ENCODE assay signal across 9 cellular contexts in the genomic region with DNA sequence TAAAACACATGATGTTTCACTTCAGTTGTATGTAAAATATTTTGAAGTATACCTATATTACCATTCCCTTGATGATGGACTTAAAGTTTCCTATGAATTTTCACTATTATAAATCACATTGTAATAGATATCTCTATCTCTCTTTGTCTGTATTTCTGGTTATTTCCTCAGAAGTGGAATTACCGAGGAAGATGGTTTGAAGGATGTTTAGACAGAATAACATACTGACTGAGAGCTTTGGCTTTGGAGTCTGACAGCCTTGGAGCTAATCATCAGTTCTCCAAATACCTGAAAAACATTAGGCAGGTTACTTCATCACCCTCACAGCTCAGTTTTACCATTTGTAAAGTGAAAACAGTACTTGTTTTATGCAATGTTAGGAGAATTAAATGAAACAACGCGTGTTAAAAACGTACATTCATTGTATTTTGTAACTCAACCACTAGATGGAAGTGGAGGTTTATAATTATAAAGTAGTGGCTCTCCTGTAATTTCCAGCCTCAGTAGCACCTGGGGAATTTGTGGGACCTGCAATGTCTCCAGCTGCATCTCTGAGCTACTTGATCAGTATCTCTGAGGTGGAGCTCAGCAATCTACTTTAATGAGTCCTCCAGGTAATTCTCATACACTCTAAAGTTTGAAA. TPM values are rescaled to one million over a fixed set of nuclear protein-coding genes. Genes with fewer than 3 reads are reported as not detected.
DNase-seq lines count a peak whose midpoint lies in the region; ATAC-seq and TF ChIP-seq lines count a peak whose summit lies in the region.
"Had no signal": no experiment of that assay in that cellular context is flagged by ENCODE, and none has a peak within 500 bp of the region (broad histone marks: within the 10 kb centered on the region; RNA-seq: fewer than 3 reads in every experiment).

No MANE protein-coding gene starts in this region.

- H3K36me3 ChIP-seq in SK-N-MC (ENCODE audit: insufficient read depth, low read length) = no peaks in the 10 kb centered on the region

- H3K4me3 ChIP-seq in SK-N-MC (no peak overlapping the region), fibroblast of the aortic adventitia (ENCODE audit: low read depth, low read length) (peak overlapping the region; percentile 1)

- no peak overlapping the region for H3K9ac ChIP-seq in SK-N-MC (ENCODE audit: insufficient read length)

- DNase-seq in ACHN (peak; percentile 52), GM10248 (ENCODE audit: extremely low spot score) (peak; percentile 36), HuH-7 (ENCODE audit: low spot score) (peak; percentile 6), SK-N-MC (ENCODE audit: low read depth, low spot score) (peak; percentile 50), fibroblast of the aortic adventitia (ENCODE audit: low read depth) (peak; percentile 70), pons (ENCODE audit: low spot score) (peak; percentile 39), epidermal melanocyte (ENCODE audit: insufficient read length, low spot score) (no peak)

- no peak for ATAC-seq in HG02840 (IDR thresholded peaks at IDR 0.05; ENCODE audit: low FRiP score, unreplicated experiment)

- no peak overlapping the region for H3K27ac ChIP-seq in SK-N-MC
- H3K27ac ChIP-seq: HL-60 had no signal

- H3K9me3 ChIP-seq in SK-N-MC (ENCODE audit: low read depth, low read length) = no peaks in the 10 kb centered on the region

- in situ Hi-C loops in ACHN (cut with HindIII; ENCODE audit: low pct_ligation_motif_present, low pct_unique_long_range_greater_than_20kb, low sequenced_read_pairs) = no loop called here

- POLR2A ChIA-PET in GM10248 (lab: Yijun Ruan, JAX) = no interaction called here

- TF ChIP-seq CTCF in GM10248 (IDR thresholded peaks at IDR 0.05; ENCODE audit: control extremely low read depth, extremely low read depth, low read depth, missing control alignments) = peak; percentile 39
- peak; percentile 46 for TF ChIP-seq CTCF in fibroblast of the aortic adventitia (IDR thresholded peaks at IDR 0.05; ENCODE audit: insufficient read depth, low read length)

- CTCF ChIA-PET in GM10248 (lab: Yijun Ruan, JAX) = interaction anchor here (0.6 to 2.7 kb wide), 33 partner anchors 9 to 370 kb away, joined by 3 to 17 read pairs (median 3); a partner anchor contains a TSS

RNA-seq across cellular contexts. Expression of a gene that starts 14.3 kb away (rescaled TPM):
- total RNA-seq in fibroblast of the aortic adventitia (ENCODE audit: low replicate concordance) = 0.99 and 18.2 TPM in 2 replicates

RNA-seq across cellular contexts. Expression of a gene that starts 23.4 kb away (rescaled TPM):
- total RNA-seq in fibroblast of the aortic adventitia (ENCODE audit: low replicate concordance) = 0.18 TPM in 1 of 2 replicates, not detected in the other

RNA-seq across cellular contexts. Expression of a gene that starts 36.3 kb away (rescaled TPM):
- 22.5 and 30.6 TPM in 2 replicates for total RNA-seq in fibroblast of the aortic adventitia (ENCODE audit: low replicate concordance)

RNA-seq across cellular contexts. Expression of a gene that starts 59.9 kb away (rescaled TPM):
- not detected in 2 replicates for total RNA-seq in fibroblast of the aortic adventitia (ENCODE audit: low replicate concordance)
